ENCODE assay signal across 1 cellular context in the genomic region with DNA sequence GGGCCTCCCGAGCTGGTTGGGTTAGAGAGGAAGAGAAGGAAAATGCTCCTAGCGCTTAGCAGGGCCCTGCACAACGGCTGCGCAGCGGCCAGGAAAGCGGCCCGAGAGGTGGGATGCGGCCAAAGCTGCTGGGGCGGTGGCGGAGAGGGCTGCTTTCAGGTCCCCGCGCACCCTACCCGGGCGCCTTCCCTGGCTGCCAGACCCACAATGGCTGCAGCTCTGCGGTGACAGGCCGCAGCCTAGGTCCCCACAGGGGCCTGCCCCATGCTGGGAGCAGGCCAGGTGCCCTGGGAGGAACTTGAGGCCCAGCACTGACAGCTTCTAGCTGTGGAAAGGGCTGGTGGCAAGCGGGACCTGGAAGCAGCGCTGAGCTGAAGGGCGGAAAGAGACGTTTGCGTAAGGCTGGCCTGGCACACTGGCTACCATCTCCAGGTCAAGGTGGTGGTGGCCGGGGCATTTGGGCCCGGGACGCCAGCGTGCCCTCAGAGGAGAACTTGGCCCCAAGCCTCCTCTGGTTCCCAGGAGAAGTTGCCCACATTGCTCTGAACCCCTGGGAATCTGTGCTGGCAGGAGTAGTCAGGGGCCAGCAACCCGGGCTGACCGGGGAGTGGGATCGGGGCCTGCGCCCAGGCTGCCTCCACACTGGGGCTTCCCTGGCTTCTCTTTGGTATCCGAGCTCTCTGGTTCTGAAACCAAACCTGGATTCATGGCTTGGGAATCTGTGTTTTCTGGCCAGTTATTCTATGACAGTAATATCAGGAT.
TF ChIP-seq lines count a peak whose summit lies in the region.

No MANE protein-coding gene starts in this region.

TF ChIP-seq in GM23338, 12 proteins besides CTCF, POLR2A, EP300 and RAD21:
- TF ChIP-seq REST (IDR thresholded peaks at IDR 0.05; ENCODE audit: unreplicated experiment), result no peak
- no peak for TF ChIP-seq POLR2AphosphoS5 (IDR thresholded peaks at IDR 0.05; ENCODE audit: low read depth)
- TF ChIP-seq JUNB (IDR thresholded peaks at IDR 0.05; ENCODE audit: unreplicated experiment), result no peak
- TF ChIP-seq EZH2 (IDR thresholded peaks at IDR 0.05; ENCODE audit: low read depth, unreplicated experiment), result no peak
- no peak for TF ChIP-seq STAT1 (IDR thresholded peaks at IDR 0.05; ENCODE audit: unreplicated experiment)
- no peak for TF ChIP-seq ETS1 (IDR thresholded peaks at IDR 0.05)
- no peak for TF ChIP-seq CREB1 (CRISPR knock-in tag; IDR thresholded peaks at IDR 0.05; ENCODE audit: low read depth)
- no peak for TF ChIP-seq EZH2phosphoT487 (IDR thresholded peaks at IDR 0.05; ENCODE audit: unreplicated experiment)
- TF ChIP-seq, protein P1, sequence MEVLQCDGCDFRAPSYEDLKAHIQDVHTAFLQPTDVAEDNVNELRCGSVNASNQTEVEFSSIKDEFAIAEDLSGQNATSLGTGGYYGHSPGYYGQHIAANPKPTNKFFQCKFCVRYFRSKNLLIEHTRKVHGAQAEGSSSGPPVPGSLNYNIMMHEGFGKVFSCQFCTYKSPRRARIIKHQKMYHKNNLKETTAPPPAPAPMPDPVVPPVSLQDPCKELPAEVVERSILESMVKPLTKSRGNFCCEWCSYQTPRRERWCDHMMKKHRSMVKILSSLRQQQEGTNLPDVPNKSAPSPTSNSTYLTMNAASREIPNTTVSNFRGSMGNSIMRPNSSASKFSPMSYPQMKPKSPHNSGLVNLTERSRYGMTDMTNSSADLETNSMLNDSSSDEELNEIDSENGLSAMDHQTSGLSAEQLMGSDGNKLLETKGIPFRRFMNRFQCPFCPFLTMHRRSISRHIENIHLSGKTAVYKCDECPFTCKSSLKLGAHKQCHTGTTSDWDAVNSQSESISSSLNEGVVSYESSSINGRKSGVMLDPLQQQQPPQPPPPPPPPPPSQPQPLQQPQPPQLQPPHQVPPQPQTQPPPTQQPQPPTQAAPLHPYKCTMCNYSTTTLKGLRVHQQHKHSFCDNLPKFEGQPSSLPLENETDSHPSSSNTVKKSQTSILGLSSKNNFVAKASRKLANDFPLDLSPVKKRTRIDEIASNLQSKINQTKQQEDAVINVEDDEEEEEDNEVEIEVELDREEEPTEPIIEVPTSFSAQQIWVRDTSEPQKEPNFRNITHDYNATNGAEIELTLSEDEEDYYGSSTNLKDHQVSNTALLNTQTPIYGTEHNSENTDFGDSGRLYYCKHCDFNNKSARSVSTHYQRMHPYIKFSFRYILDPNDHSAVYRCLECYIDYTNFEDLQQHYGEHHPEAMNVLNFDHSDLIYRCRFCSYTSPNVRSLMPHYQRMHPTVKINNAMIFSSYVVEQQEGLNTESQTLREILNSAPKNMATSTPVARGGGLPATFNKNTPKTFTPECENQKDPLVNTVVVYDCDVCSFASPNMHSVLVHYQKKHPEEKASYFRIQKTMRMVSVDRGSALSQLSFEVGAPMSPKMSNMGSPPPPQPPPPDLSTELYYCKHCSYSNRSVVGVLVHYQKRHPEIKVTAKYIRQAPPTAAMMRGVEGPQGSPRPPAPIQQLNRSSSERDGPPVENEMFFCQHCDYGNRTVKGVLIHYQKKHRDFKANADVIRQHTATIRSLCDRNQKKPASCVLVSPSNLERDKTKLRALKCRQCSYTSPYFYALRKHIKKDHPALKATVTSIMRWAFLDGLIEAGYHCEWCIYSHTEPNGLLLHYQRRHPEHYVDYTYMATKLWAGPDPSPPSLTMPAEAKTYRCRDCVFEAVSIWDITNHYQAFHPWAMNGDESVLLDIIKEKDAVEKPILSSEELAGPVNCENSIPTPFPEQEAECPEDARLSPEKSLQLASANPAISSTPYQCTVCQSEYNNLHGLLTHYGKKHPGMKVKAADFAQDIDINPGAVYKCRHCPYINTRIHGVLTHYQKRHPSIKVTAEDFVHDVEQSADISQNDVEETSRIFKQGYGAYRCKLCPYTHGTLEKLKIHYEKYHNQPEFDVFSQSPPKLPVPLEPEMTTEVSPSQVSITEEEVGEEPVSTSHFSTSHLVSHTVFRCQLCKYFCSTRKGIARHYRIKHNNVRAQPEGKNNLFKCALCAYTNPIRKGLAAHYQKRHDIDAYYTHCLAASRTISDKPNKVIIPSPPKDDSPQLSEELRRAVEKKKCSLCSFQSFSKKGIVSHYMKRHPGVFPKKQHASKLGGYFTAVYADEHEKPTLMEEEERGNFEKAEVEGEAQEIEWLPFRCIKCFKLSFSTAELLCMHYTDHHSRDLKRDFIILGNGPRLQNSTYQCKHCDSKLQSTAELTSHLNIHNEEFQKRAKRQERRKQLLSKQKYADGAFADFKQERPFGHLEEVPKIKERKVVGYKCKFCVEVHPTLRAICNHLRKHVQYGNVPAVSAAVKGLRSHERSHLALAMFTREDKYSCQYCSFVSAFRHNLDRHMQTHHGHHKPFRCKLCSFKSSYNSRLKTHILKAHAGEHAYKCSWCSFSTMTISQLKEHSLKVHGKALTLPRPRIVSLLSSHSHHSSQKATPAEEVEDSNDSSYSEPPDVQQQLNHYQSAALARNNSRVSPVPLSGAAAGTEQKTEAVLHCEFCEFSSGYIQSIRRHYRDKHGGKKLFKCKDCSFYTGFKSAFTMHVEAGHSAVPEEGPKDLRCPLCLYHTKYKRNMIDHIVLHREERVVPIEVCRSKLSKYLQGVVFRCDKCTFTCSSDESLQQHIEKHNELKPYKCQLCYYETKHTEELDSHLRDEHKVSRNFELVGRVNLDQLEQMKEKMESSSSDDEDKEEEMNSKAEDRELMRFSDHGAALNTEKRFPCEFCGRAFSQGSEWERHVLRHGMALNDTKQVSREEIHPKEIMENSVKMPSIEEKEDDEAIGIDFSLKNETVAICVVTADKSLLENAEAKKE (CRISPR knock-in tag; IDR thresholded peaks at IDR 0.05), result no peak
- TF ChIP-seq ZNF114 (CRISPR knock-in tag; IDR thresholded peaks at IDR 0.05), result no peak
